In the genomic region with DNA sequence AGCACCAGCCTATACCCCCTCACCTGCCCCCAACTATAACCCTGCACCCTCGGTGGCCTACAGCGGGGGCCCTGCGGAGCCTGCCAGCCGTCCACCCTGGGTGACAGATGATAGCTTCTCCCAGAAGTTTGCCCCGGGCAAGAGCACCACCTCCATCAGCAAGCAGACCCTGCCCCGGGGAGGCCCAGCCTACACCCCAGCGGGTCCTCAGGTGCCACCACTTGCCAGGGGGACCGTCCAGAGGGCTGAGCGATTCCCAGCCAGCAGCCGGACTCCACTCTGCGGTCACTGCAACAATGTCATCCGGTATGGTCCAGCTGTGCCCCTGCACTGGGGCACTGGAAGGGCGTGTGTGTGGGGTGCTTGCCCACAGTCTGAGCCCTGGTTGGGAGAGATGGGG, we compare ENCODE assay signal across 18 cellular contexts. TPM values are rescaled to one million over a fixed set of nuclear protein-coding genes. Genes with fewer than 3 reads are reported as not detected.
"Had no signal": no experiment of that assay in that cellular context is flagged by ENCODE, and none has a peak within 500 bp of the region (broad histone marks: within the 10 kb centered on the region; RNA-seq: fewer than 3 reads in every experiment).

No MANE protein-coding gene starts in this region.

- DNase-seq: activated CD4-positive, alpha-beta T cell treated with anti-CD3 and anti-CD28 coated beads for 1 hour; activated CD8-positive, alpha-beta memory T cell treated with anti-CD3 and anti-CD28 coated beads for 24 hours; activated CD8-positive, alpha-beta memory T cell treated with anti-CD3 and anti-CD28 coated beads, Interleukin-2, amount 50 U/mL, for 48 hours; activated gamma-delta T cell; activated T-cell treated with anti-CD3 and anti-CD28 coated beads, Interleukin-2, amount 50 U/mL, for 72 hours; dermis blood vessel endothelial cell; effector memory CD4-positive, alpha-beta T cell; foreskin fibroblast; midbrain; nucleus accumbens; stimulated activated CD4-positive, alpha-beta T cell treated with anti-CD3 and anti-CD28 coated beads, Interleukin-4, amount 100 ng/mL, for 4 hours; SW 1271; T-helper 2 cell; WERI-Rb-1 had no signal

- H3K36me3 ChIP-seq: WERI-Rb-1 had no signal

- H3K4me3 ChIP-seq: lung, smooth muscle cell, thoracic aorta had no signal

- H3K27ac ChIP-seq: thoracic aorta, WERI-Rb-1 had no signal

- ATAC-seq: activated T-cell treated with anti-CD3 and anti-CD28 coated beads, Interleukin-2, amount 50 U/mL, for 72 hours; stimulated activated memory B cell treated with anti-CD40 and anti-IgM and Interleukin-4, amounts not matched to agents 10 μg/mL and 1 μg/mL and 100 μg/mL, for 72 hours had no signal

- H3K9me3 ChIP-seq: thoracic aorta had no signal

RNA-seq across cellular contexts. Expression of gene LDB3, which starts 48.2 kb away (rescaled TPM):
- total RNA-seq: dermis blood vessel endothelial cell had no signal
